ENCODE assay signal across 8 cellular contexts in the genomic region with DNA sequence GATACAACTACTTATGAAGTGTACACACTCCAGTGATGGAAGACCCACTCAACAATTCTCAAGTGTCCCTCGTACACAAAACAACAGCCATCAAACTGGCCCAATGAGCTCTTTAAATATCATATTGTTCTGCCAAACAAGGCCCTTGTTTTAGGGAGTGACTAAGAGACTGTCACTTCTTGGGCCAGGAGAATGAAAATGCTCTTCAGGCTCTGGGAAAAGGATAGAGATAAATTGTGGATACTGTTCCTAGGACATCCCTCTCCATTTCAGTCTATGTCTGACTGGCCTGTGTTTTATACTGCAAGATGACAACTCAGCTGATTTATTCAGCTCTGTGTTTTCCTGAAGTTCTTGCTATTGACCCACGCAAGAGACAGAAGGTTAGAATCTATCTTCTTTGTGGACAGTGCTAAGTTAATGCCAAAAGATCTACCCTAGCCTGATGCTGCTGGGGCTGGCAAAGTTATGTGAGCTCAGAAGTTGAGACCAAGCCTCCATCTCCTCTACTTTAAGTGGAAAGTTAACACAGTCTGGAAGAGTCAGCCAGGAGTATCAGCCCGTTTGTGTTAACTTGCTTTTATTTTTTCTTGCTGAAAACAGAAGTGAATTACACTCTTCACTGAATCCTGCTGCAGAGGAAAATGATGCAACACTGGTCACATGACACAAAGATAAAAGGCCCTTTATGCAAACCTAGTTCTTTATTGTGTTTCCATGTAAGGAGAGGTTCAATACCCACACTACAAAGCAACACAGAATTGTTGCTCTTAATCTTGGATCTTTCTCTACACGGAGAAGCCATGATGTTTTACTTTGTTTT. TPM values are rescaled to one million over a fixed set of nuclear protein-coding genes. Genes with fewer than 3 reads are reported as not detected.
DNase-seq lines count a peak whose midpoint lies in the region; ATAC-seq, FAIRE-seq and TF ChIP-seq lines count a peak whose summit lies in the region.

No MANE protein-coding gene starts in this region.

- H3K27me3 ChIP-seq in keratinocyte (ENCODE audit: control insufficient read depth, extremely low read depth, insufficient read depth, low read length) (no peaks in the 10 kb centered on the region), aorta (ENCODE audit: control insufficient read depth in 1 of 2, insufficient read depth in 2 of 2, low read length in 1 of 2) (no peaks in the 10 kb centered on the region), suprapubic skin (no peaks in the 10 kb centered on the region)

- no peaks in the 10 kb centered on the region for H4K20me1 ChIP-seq in keratinocyte (ENCODE audit: control insufficient read depth, extremely low read depth, insufficient read depth, low read length)

- no peak for ATAC-seq in activated naive CD8-positive, alpha-beta T cell treated with anti-CD3 and anti-CD28 coated beads, Interleukin-2, amount 50 U/mL, for 24 hours
- ATAC-seq in aorta (ENCODE audit: low FRiP score) (peak; percentile 63), GM19035 (IDR thresholded peaks at IDR 0.05; ENCODE audit: unreplicated experiment) (no peak)

- H3K4me1 ChIP-seq in keratinocyte (ENCODE audit: control insufficient read depth, extremely low read depth, insufficient read depth, low read length) (peaks cover 2% of the 10 kb centered on the region), aorta (ENCODE audit: control insufficient read depth in 1 of 2, insufficient read depth in 2 of 2, low read length in 2 of 2) (no peaks in the 10 kb centered on the region), suprapubic skin (peaks cover 30% of the 10 kb centered on the region)

- TF ChIP-seq EP300 in suprapubic skin (IDR thresholded peaks at IDR 0.05) = no peak

- 56 to 59% methylated on average over 4 of the region's 4 CpGs for WGBS in aorta, 2 donors
- WGBS in suprapubic skin = 53% methylated on average over 4 of the region's 4 CpGs

- TF ChIP-seq CTCF in NB4 (IDR thresholded peaks at IDR 0.05; ENCODE audit: low read depth, low read length) (no peak), keratinocyte (optimal IDR thresholded peaks at IDR 0.05 in 1 of 3, IDR thresholded peaks at IDR 0.05 in 1 of 3, conservative IDR thresholded peaks at IDR 0.05 in 1 of 3; ENCODE audit: extremely low read depth in 1 of 3, insufficient read depth in 2 of 3, low read length in 3 of 3) (no peak), suprapubic skin (IDR thresholded peaks at IDR 0.05) (no peak)

- H3K27me3 Mint-ChIP-seq in activated naive CD8-positive, alpha-beta T cell treated with anti-CD3 and anti-CD28 coated beads, Interleukin-2, amount 50 U/mL, for 24 hours = peaks cover 2% of the 10 kb centered on the region

- H3K36me3 ChIP-seq in keratinocyte (ENCODE audit: control insufficient read depth in 2 of 2, extremely low read depth in 1 of 2, insufficient read depth in 2 of 2, low read length in 2 of 2) = no peaks in the 10 kb centered on the region
- peaks cover 0 to 2% of the 10 kb centered on the region in 2 donors for H3K36me3 ChIP-seq in aorta (ENCODE audit: control insufficient read depth in 1 of 2, insufficient read depth in 2 of 2, low read length in 1 of 2)
- H3K36me3 ChIP-seq in suprapubic skin = no peaks in the 10 kb centered on the region

- FAIRE-seq in keratinocyte (lab: Jason Lieb, UNC) = no peak

- no peak for TF ChIP-seq POLR2A in NB4 (IDR thresholded peaks at IDR 0.05; ENCODE audit: extremely low read depth, insufficient read length)
- TF ChIP-seq POLR2A in suprapubic skin (IDR thresholded peaks at IDR 0.05) = no peak

- H3K27ac Mint-ChIP-seq in activated naive CD8-positive, alpha-beta T cell treated with anti-CD3 and anti-CD28 coated beads, Interleukin-2, amount 50 U/mL, for 24 hours = peak overlapping the region; percentile 66

- no peaks in the 10 kb centered on the region for H3K9me3 Mint-ChIP-seq in activated naive CD8-positive, alpha-beta T cell treated with anti-CD3 and anti-CD28 coated beads, Interleukin-2, amount 50 U/mL, for 24 hours

- H3K4me1 Mint-ChIP-seq in activated naive CD8-positive, alpha-beta T cell treated with anti-CD3 and anti-CD28 coated beads, Interleukin-2, amount 50 U/mL, for 24 hours = peaks cover 33% of the 10 kb centered on the region

- H3K36me3 Mint-ChIP-seq in activated naive CD8-positive, alpha-beta T cell treated with anti-CD3 and anti-CD28 coated beads, Interleukin-2, amount 50 U/mL, for 24 hours (ENCODE audit: low read depth) = no peaks in the 10 kb centered on the region

- no peaks in the 10 kb centered on the region for H3K79me2 ChIP-seq in keratinocyte (ENCODE audit: control insufficient read depth, insufficient read depth, low read length)

- peak overlapping the region; percentile 27 for H3K4me3 ChIP-seq in NB4 (ENCODE audit: low read depth, low read length)
- H3K4me3 ChIP-seq in keratinocyte (ENCODE audit: control insufficient read depth in 2 of 3, extremely low read depth in 1 of 3, insufficient read depth in 2 of 3, low read depth in 1 of 3, low read length in 3 of 3) = no peak overlapping the region
- H3K4me3 ChIP-seq in aorta (ENCODE audit: low read length in 2 of 2) = no peak overlapping the region
- no peak overlapping the region for H3K4me3 ChIP-seq in suprapubic skin

- H3K9me1 ChIP-seq in keratinocyte (ENCODE audit: control insufficient read depth, extremely low read depth, insufficient read depth, low read length) = no peaks in the 10 kb centered on the region

- H3K4me2 ChIP-seq in keratinocyte (ENCODE audit: control insufficient read depth, extremely low read depth, insufficient read depth, low read depth, low read length) = no peak overlapping the region

- no peak overlapping the region for H3K4me3 Mint-ChIP-seq in activated naive CD8-positive, alpha-beta T cell treated with anti-CD3 and anti-CD28 coated beads, Interleukin-2, amount 50 U/mL, for 24 hours

- intact Hi-C loops in aorta (cut with DNase I) = loop anchor here in 1 of 2 donors (5.0 kb wide), 1 partner anchor 41 kb away; no protein-coding TSS in a partner anchor

- H3K27ac ChIP-seq in keratinocyte (ENCODE audit: control insufficient read depth, insufficient read depth, low read length) (no peak overlapping the region), aorta (ENCODE audit: low read depth in 1 of 2, low read length in 2 of 2) (no peak overlapping the region), suprapubic skin (no peak overlapping the region)

- DNase-seq in DMS 273 (lab: John Stamatoyannopoulos, UW; ENCODE audit: unreplicated experiment) = peak; percentile 35
- peak; percentile 90 for DNase-seq in NB4 (ENCODE audit: low read depth)
- DNase-seq in activated naive CD8-positive, alpha-beta T cell treated with anti-CD3 and anti-CD28 coated beads, Interleukin-2, amount 50 U/mL, for 24 hours = no peak
- no peak for DNase-seq in keratinocyte (ENCODE audit: low read depth, low spot score)
- no peak for DNase-seq in aorta
- DNase-seq in suprapubic skin (ENCODE audit: low spot score in 2 of 2) = no peak
- DNase-seq in NCI-H1048 (lab: John Stamatoyannopoulos, UW) = no peak

- H3K9ac ChIP-seq in keratinocyte (ENCODE audit: control insufficient read depth, extremely low read depth, insufficient read depth, low read length) = no peak overlapping the region

- H3K9me3 ChIP-seq in keratinocyte (ENCODE audit: control insufficient read depth, low read depth, low read length) (no peaks in the 10 kb centered on the region), aorta (ENCODE audit: control insufficient read depth, low read length) (no peaks in the 10 kb centered on the region), suprapubic skin (no peaks in the 10 kb centered on the region)

- H2AFZ ChIP-seq in keratinocyte (ENCODE audit: control insufficient read depth, low read length) = peak overlapping the region; percentile 23

- dilution Hi-C loops in keratinocyte (cut with MboI; ENCODE audit: extremely low pct_ligation_motif_present, low sequenced_read_pairs) = no loop called here

RNA-seq across cellular contexts. Expression of a gene that starts 14.6 kb away (rescaled TPM):
- polyA plus RNA-seq in keratinocyte (0.52 to 0.80 TPM (median 0.60 TPM) in 3 replicates), aorta (10 to 100 TPM; 24.8 to 49.3 TPM)
- polyA plus RNA-seq in keratinocyte (2011; ENCODE audit: low read depth) = 13.3 TPM
- polyA plus RNA-seq in keratinocyte (2011; cell fraction: cytosol; rRNA removed) = 0.55 and 0.56 TPM in 2 replicates
- 1.5 and 2.3 TPM in 2 replicates for polyA plus RNA-seq in keratinocyte (2011; cell fraction: nucleus; rRNA removed)
- 0.62 and 4.8 TPM in 2 replicates for polyA plus RNA-seq in keratinocyte (2012; ENCODE audit: low replicate concordance)
- polyA minus RNA-seq in keratinocyte = 1.1 to 2.5 TPM (median 2.2 TPM) in 3 replicates
- 2.1 TPM for polyA minus RNA-seq in keratinocyte (2011; cell fraction: cytosol; rRNA and poly(A)+ RNA removed)
- polyA minus RNA-seq in keratinocyte (2011; cell fraction: nucleus; rRNA and poly(A)+ RNA removed) = 3.7 and 5.0 TPM in 2 replicates
- total RNA-seq in aorta (100 to 1,000 TPM; 141 to 328 TPM), suprapubic skin (10 to 100 TPM; 22.5 to 39.6 (median 26.8) TPM)

Comparison
In these comparisons a context has a peak if more than half of its experiments do, and no peak if none do; other contexts are left out.
1. DNase-seq: peak in DMS 273 (single experiment) and NB4 (single experiment); none in activated naive CD8-positive, alpha-beta T cell treated with anti-CD3 and anti-CD28 coated beads, Interleukin-2, amount 50 U/mL, for 24 hours (single experiment), keratinocyte (single experiment), aorta (0 of 2), suprapubic skin (0 of 2) and NCI-H1048 (single experiment).